In the genomic region with DNA sequence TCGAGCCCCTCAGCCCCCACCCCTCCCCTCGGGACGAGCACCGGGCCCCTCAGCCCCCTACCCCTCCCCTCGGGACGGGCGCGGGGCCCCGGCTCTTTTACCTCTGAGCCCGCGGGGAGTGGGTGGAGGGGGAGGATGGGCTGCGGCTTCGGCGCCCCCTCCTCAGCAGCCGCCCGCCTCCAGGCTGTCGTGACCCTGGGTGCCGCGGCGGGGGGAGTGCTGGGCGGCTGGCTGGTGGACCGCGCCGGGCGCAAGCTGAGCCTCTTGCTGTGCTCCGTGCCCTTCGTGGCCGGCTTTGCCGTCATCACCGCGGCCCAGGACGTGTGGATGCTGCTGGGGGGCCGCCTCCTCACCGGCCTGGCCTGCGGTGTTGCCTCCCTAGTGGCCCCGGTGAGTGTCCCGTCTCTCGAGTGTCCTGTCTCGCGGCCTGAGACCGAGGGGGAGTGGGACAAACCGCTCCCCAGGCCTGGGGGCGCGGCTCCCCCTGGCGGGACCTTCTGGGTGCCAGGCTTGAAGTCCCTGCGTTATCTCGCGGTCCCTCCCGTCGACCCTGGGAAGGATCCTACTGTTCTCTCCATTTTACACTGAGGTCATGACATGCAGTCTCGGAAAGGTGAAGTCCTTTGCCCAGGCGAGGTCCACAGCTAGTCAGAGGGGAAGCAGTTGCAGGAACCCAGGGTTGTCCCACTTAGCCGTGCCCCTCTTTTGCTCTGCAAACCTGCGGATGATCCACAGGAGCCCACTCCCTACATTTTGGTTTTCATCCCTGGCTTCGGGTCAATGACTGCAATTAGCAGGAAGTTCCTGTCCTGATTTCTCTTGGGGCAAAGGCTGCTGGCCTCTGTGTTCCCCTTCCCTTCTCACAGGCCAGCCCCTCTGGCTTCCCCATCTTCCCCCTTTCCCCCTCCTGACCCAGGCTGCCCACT, we compare ENCODE assay signal across 8 cellular contexts. TPM values are rescaled to one million over a fixed set of nuclear protein-coding genes. Genes with fewer than 3 reads are reported as not detected.
DNase-seq lines count a peak whose midpoint lies in the region; ATAC-seq and TF ChIP-seq lines count a peak whose summit lies in the region.

No MANE protein-coding gene starts in this region.

- peak; percentile 55 for DNase-seq in EL
- DNase-seq in LNCaP clone FGC (ENCODE audit: low read depth): no peak
- DNase-seq in activated CD8-positive, alpha-beta memory T cell treated with anti-CD3 and anti-CD28 coated beads, Interleukin-2, amount 50 U/mL, for 4 hours: peak; percentile 52
- peak; percentile 28 for DNase-seq in fibroblast of villous mesenchyme (ENCODE audit: low read depth)
- DNase-seq in neural crest cell (ENCODE audit: low read depth, low spot score): peak; percentile 35
- no peak for DNase-seq in NCI-H446 treated with DMSO at 0.1 percent for 48 hours (lab: John Stamatoyannopoulos, UW)

- ATAC-seq in HG02870 (IDR thresholded peaks at IDR 0.05; ENCODE audit: unreplicated experiment): no peak
- ATAC-seq in HG03045 (IDR thresholded peaks at IDR 0.05; ENCODE audit: unreplicated experiment): no peak

- TF ChIP-seq CTCF in LNCaP clone FGC (IDR thresholded peaks at IDR 0.05; ENCODE audit: control insufficient read depth, extremely low read depth, insufficient read depth) (peak; percentile 43), fibroblast of villous mesenchyme (IDR thresholded peaks at IDR 0.05; ENCODE audit: insufficient read depth, low read depth, low read length) (peak; percentile 51), neural crest cell (conservative IDR thresholded peaks at IDR 0.05) (peak; percentile 62)

- H3K9me3 Mint-ChIP-seq in neural crest cell: no peaks in the 10 kb centered on the region

- peak overlapping the region; percentile 91 for H3K4me3 Mint-ChIP-seq in neural crest cell

- H3K36me3 Mint-ChIP-seq in neural crest cell (ENCODE audit: low read depth): no peaks in the 10 kb centered on the region

- H3K27me3 Mint-ChIP-seq in neural crest cell (ENCODE audit: low read depth): no peaks in the 10 kb centered on the region

- peaks cover 16% of the 10 kb centered on the region for H3K4me1 Mint-ChIP-seq in neural crest cell

- peak overlapping the region; percentile 67 for H3K4me3 ChIP-seq in LNCaP clone FGC (ENCODE audit: low read depth, low read length)
- H3K4me3 ChIP-seq in fibroblast of villous mesenchyme (ENCODE audit: low read depth, low read length): peak overlapping the region; percentile 57

- no peak overlapping the region for H3K27ac Mint-ChIP-seq in neural crest cell (ENCODE audit: unreplicated experiment)

RNA-seq across cellular contexts. Expression of a gene that starts 1.0 kb away (rescaled TPM):
- total RNA-seq in fibroblast of villous mesenchyme (8.2 and 9.3 TPM in 2 replicates), neural crest cell (31.0 and 37.2 TPM in 2 replicates)

RNA-seq across cellular contexts. Expression of a gene that starts 26.2 kb away (rescaled TPM):
- total RNA-seq in fibroblast of villous mesenchyme (10.6 and 12.5 TPM in 2 replicates), neural crest cell (13.2 TPM in 2 replicates)

RNA-seq across cellular contexts. Expression of a gene that starts 53.2 kb away (rescaled TPM):
- total RNA-seq in fibroblast of villous mesenchyme (798 and 844 TPM in 2 replicates), neural crest cell (1,131 and 1,237 TPM in 2 replicates)

RNA-seq across cellular contexts. Expression of a gene that starts 53.3 kb away (rescaled TPM):
- 12.5 and 20.0 TPM in 2 replicates for total RNA-seq in fibroblast of villous mesenchyme
- 17.3 and 21.5 TPM in 2 replicates for total RNA-seq in neural crest cell

Comparison
In these comparisons a context has a peak if more than half of its experiments do, and no peak if none do; other contexts are left out.
1. DNase-seq: peak in EL (single experiment), activated CD8-positive, alpha-beta memory T cell treated with anti-CD3 and anti-CD28 coated beads, Interleukin-2, amount 50 U/mL, for 4 hours (single experiment), fibroblast of villous mesenchyme (single experiment) and neural crest cell (single experiment); none in LNCaP clone FGC (single experiment) and NCI-H446 treated with DMSO at 0.1 percent for 48 hours (single experiment).
2. Peak in every context shown above with its lines, with median percentiles within 50 percentile points of each other: CTCF ChIP-seq.